ENCODE assay signal across 21 cellular contexts in genomic region chr5:174688441-174689354, GRCh38. TPM values are rescaled to one million over a fixed set of nuclear protein-coding genes. Genes with fewer than 3 reads are reported as not detected.
DNase-seq lines count a peak whose midpoint lies in the region; ATAC-seq lines count a peak whose summit lies in the region.
"Had no signal": no experiment of that assay in that cellular context is flagged by ENCODE, and none has a peak within 500 bp of the region (broad histone marks: within the 10 kb centered on the region; RNA-seq: fewer than 3 reads in every experiment).

No MANE protein-coding gene starts in this region.

- no peak overlapping the region for H4K91ac ChIP-seq in neuronal stem cell (ENCODE audit: low read depth, low read length, poor library complexity)

- no peak overlapping the region for H3K4me3 Mint-ChIP-seq in activated naive CD4-positive, alpha-beta T cell treated with anti-CD3 and anti-CD28 coated beads, Interleukin-2, amount 10 ng/mL, durations not matched to agents 7 days and 5 days
- H3K4me3 Mint-ChIP-seq: activated CD4-positive, alpha-beta memory T cell treated with anti-CD3 and anti-CD28 coated beads for 36 hours; CD4-positive, CD25-positive, alpha-beta regulatory T cell; T-cell had no signal

- H2AFZ ChIP-seq in neuronal stem cell (ENCODE audit: low read length), result no peak overlapping the region

- no peaks in the 10 kb centered on the region for H3K4me1 Mint-ChIP-seq in activated naive CD4-positive, alpha-beta T cell treated with anti-CD3 and anti-CD28 coated beads, Interleukin-2, amount 10 ng/mL, durations not matched to agents 7 days and 5 days

- DNase-seq in Daoy (ENCODE audit: low read depth) (peak; percentile 52), SK-N-DZ (ENCODE audit: low spot score) (peak; percentile 32), neuronal stem cell (ENCODE audit: low spot score) (no peak), SKM-1 (lab: John Stamatoyannopoulos, UW; ENCODE audit: unreplicated experiment) (no peak), HK-2 (ENCODE audit: unreplicated experiment) (no peak)
- no peak for DNase-seq in activated naive CD4-positive, alpha-beta T cell treated with anti-CD3 and anti-CD28 coated beads, Interleukin-2, amount 10 ng/mL, durations not matched to agents 7 days and 5 days
- DNase-seq: activated CD4-positive, alpha-beta memory T cell treated with anti-CD3 and anti-CD28 coated beads for 36 hours; activated T-cell treated with anti-CD3 and anti-CD28 coated beads, Interleukin-2, amount 50 U/mL, for 1 hour; CD4-positive, CD25-positive, alpha-beta regulatory T cell; colonic mucosa; foreskin fibroblast; NCI-H2029; stimulated activated naive CD4-positive, alpha-beta T cell; T-cell had no signal

- no peak overlapping the region for H3K14ac ChIP-seq in neuronal stem cell (ENCODE audit: low read length)

- no peaks in the 10 kb centered on the region for H3K36me3 Mint-ChIP-seq in activated naive CD4-positive, alpha-beta T cell treated with anti-CD3 and anti-CD28 coated beads, Interleukin-2, amount 10 ng/mL, durations not matched to agents 7 days and 5 days
- H3K36me3 Mint-ChIP-seq: activated CD4-positive, alpha-beta memory T cell treated with anti-CD3 and anti-CD28 coated beads for 36 hours; CD4-positive, CD25-positive, alpha-beta regulatory T cell; T-cell had no signal

- H4K8ac ChIP-seq in neuronal stem cell (ENCODE audit: low read depth, low read length), result no peak overlapping the region

- H2BK120ac ChIP-seq in neuronal stem cell (ENCODE audit: low read depth, low read length), result no peak overlapping the region

- H2BK12ac ChIP-seq in neuronal stem cell (ENCODE audit: low read length), result no peak overlapping the region

- H3K36me3 ChIP-seq in iPS-15b (ENCODE audit: control insufficient read depth, insufficient read depth, low read length) (no peaks in the 10 kb centered on the region), neuronal stem cell (replicated peaks in 1 of 2; ENCODE audit: control insufficient read depth in 2 of 2, insufficient read depth in 2 of 2, low read length in 2 of 2) (no peaks in the 10 kb centered on the region)
- H3K36me3 ChIP-seq: colonic mucosa, tibial nerve had no signal

- WGBS in neuronal stem cell (ENCODE audit: extremely low coverage in 2 of 2, insufficient read length in 2 of 2, insufficient replicate concordance in 1 of 2), 2 donors, result no CpG with 5 or more reads among the region's 30 CpGs

- H3K9me3 ChIP-seq in iPS-15b (ENCODE audit: control insufficient read depth, insufficient read depth, low read length), result no peaks in the 10 kb centered on the region
- H3K9me3 ChIP-seq in neuronal stem cell (replicated peaks in 1 of 2; ENCODE audit: control insufficient read depth in 2 of 2, insufficient read depth in 1 of 2, low read depth in 1 of 2, low read length in 2 of 2), result no peaks in the 10 kb centered on the region
- H3K9me3 ChIP-seq: colonic mucosa, tibial nerve had no signal

- H3K4me3 ChIP-seq in iPS-15b (ENCODE audit: low read depth, low read length) (peak overlapping the region; percentile 38), neuronal stem cell (ENCODE audit: low read length in 2 of 2) (no peak overlapping the region)
- H3K4me3 ChIP-seq: colonic mucosa, tibial nerve had no signal

- no peak overlapping the region for H3K9ac ChIP-seq in iPS-15b (ENCODE audit: low read depth, low read length)
- H3K9ac ChIP-seq in neuronal stem cell (ENCODE audit: low read depth, low read length, poor library complexity), result no peak overlapping the region

- H3K27ac ChIP-seq in neuronal stem cell (replicated peaks; ENCODE audit: low read length), result no peak overlapping the region
- H3K27ac ChIP-seq: colonic mucosa, HL-60, RWPE1, tibial nerve, VCaP had no signal

- H2AK5ac ChIP-seq in neuronal stem cell (ENCODE audit: low read depth, low read length), result no peak overlapping the region

- no peaks in the 10 kb centered on the region for H3K79me1 ChIP-seq in neuronal stem cell (ENCODE audit: low read depth, low read length)

- H2BK5ac ChIP-seq in neuronal stem cell (ENCODE audit: low read length), result no peak overlapping the region

- no peak overlapping the region for H3K18ac ChIP-seq in neuronal stem cell (ENCODE audit: low read length)

- H3K4ac ChIP-seq in neuronal stem cell (ENCODE audit: low read length), result no peak overlapping the region

- H3K4me1 ChIP-seq in iPS-15b (ENCODE audit: control insufficient read depth, insufficient read depth, low read length) (peaks cover 17% of the 10 kb centered on the region), neuronal stem cell (ENCODE audit: control insufficient read depth in 2 of 2, insufficient read depth in 1 of 2, low read depth in 1 of 2, low read length in 2 of 2) (peaks cover 8 to 12% of the 10 kb centered on the region in 2 donors)
- H3K4me1 ChIP-seq: colonic mucosa had no signal

- peaks cover 35% of the 10 kb centered on the region for H3K27me3 ChIP-seq in iPS-15b (ENCODE audit: control insufficient read depth, insufficient read depth, low read length)
- peaks cover 0 to 47% (median 19%) of the 10 kb centered on the region in 3 experiments for H3K27me3 ChIP-seq in neuronal stem cell (ENCODE audit: control insufficient read depth in 3 of 3, insufficient read depth in 3 of 3, low read depth in 1 of 3, low read length in 3 of 3)

- ATAC-seq in HG02938 (IDR thresholded peaks at IDR 0.05; ENCODE audit: unreplicated experiment), result no peak
- ATAC-seq: activated naive CD4-positive, alpha-beta T cell treated with anti-CD3 and anti-CD28 coated beads, Interleukin-2, amount 50 U/mL, for 72 hours; T-cell had no signal

- H2BK15ac ChIP-seq in neuronal stem cell (ENCODE audit: low read length), result no peak overlapping the region

- H3K4me2 ChIP-seq in neuronal stem cell (ENCODE audit: insufficient read depth, low read length, poor library complexity, severe bottlenecking), result peak overlapping the region; percentile 43

- H3K9me3 Mint-ChIP-seq in activated naive CD4-positive, alpha-beta T cell treated with anti-CD3 and anti-CD28 coated beads, Interleukin-2, amount 10 ng/mL, durations not matched to agents 7 days and 5 days, result no peaks in the 10 kb centered on the region
- H3K9me3 Mint-ChIP-seq: activated naive CD4-positive, alpha-beta T cell treated with anti-CD3 and anti-CD28 coated beads, Interleukin-2, amount 50 U/mL, for 72 hours had no signal

- CTCF ChIA-PET in activated naive CD4-positive, alpha-beta T cell treated with anti-CD3 and anti-CD28 coated beads, Interleukin-2, amount 10 ng/mL, durations not matched to agents 7 days and 5 days (lab: Charles Lee), result no interaction called here

- H3K23ac ChIP-seq in neuronal stem cell (ENCODE audit: low read depth, low read length, poor library complexity), result no peak overlapping the region

- H3K27ac Mint-ChIP-seq in activated naive CD4-positive, alpha-beta T cell treated with anti-CD3 and anti-CD28 coated beads, Interleukin-2, amount 10 ng/mL, durations not matched to agents 7 days and 5 days, result no peak overlapping the region
- H3K27ac Mint-ChIP-seq: activated CD4-positive, alpha-beta memory T cell treated with anti-CD3 and anti-CD28 coated beads for 36 hours; activated naive CD4-positive, alpha-beta T cell treated with anti-CD3 and anti-CD28 coated beads, Interleukin-2, amount 50 U/mL, for 72 hours; CD4-positive, CD25-positive, alpha-beta regulatory T cell; T-cell had no signal

- H3K27me3 Mint-ChIP-seq in activated naive CD4-positive, alpha-beta T cell treated with anti-CD3 and anti-CD28 coated beads, Interleukin-2, amount 10 ng/mL, durations not matched to agents 7 days and 5 days, result peaks cover 52% of the 10 kb centered on the region

RNA-seq across cellular contexts. Expression of gene MSX2, which starts 35.7 kb away (rescaled TPM):
- total RNA-seq in Daoy (2014; rRNA removed; shearing (Covaris generic)), result 11.1 and 13.4 TPM in 2 replicates
- polyA plus RNA-seq in SK-N-DZ (2014; cell fraction: cytosol; rRNA removed), result 2.6 and 3.7 TPM in 2 replicates
- polyA plus RNA-seq in SK-N-DZ (2014; cell fraction: nucleus; rRNA removed), result 0.52 and 1.6 TPM in 2 replicates
- polyA plus RNA-seq in neuronal stem cell (2013, experiment 1 of 2), result 0.46 TPM
- polyA plus RNA-seq in neuronal stem cell (2013, experiment 2 of 2), result 0.54 TPM
- total RNA-seq: activated CD4-positive, alpha-beta memory T cell treated with anti-CD3 and anti-CD28 coated beads for 36 hours; activated naive CD4-positive, alpha-beta T cell treated with anti-CD3 and anti-CD28 coated beads, Interleukin-2, amount 50 U/mL, for 72 hours; T-cell had no signal
- polyA plus RNA-seq: CD4-positive, CD25-positive, alpha-beta regulatory T cell had no signal

Comparison
In these comparisons a context has a peak if more than half of its experiments do, and no peak if none do; other contexts are left out.
1. DNase-seq: peak in Daoy (single experiment) and SK-N-DZ (single experiment); none in neuronal stem cell (single experiment), SKM-1 (single experiment), HK-2 (single experiment) and activated naive CD4-positive, alpha-beta T cell treated with anti-CD3 and anti-CD28 coated beads, Interleukin-2, amount 10 ng/mL, durations not matched to agents 7 days and 5 days (single experiment).